In genomic region chr1:170857955-170858354, GRCh38 we compare ENCODE assay signal across 22 cellular contexts.
"Had no signal": no experiment of that assay in that cellular context is flagged by ENCODE, and none has a peak within 500 bp of the region (broad histone marks: within the 10 kb centered on the region; RNA-seq: fewer than 3 reads in every experiment).

No MANE protein-coding gene starts in this region.

- H3K36me3 Mint-ChIP-seq: activated CD4-positive, alpha-beta memory T cell treated with anti-CD3 and anti-CD28 coated beads for 36 hours; activated CD8-positive, alpha-beta memory T cell treated with anti-CD3 and anti-CD28 coated beads, Interleukin-2, amount 10 ng/mL, durations not matched to agents 7 days and 5 days; activated naive CD4-positive, alpha-beta T cell treated with anti-CD3 and anti-CD28 coated beads, Interleukin-2, amount 10 ng/mL, durations not matched to agents 7 days and 5 days; memory B cell; stimulated activated memory B cell treated with anti-CD40 and anti-IgM and Interleukin-4, amounts not matched to agents 10 μg/mL and 1 μg/mL and 100 μg/mL, for 72 hours had no signal

- H3K27ac Mint-ChIP-seq: activated B cell treated with CpG ODN at 0.5 μM for 24 hours; activated CD4-positive, alpha-beta memory T cell treated with anti-CD3 and anti-CD28 coated beads for 36 hours; activated CD4-positive, alpha-beta T cell treated with anti-CD3 and anti-CD28 coated beads for 36 hours; activated CD8-positive, alpha-beta memory T cell treated with anti-CD3 and anti-CD28 coated beads, Interleukin-2, amount 10 ng/mL, durations not matched to agents 7 days and 5 days; activated naive CD4-positive, alpha-beta T cell treated with anti-CD3 and anti-CD28 coated beads, Interleukin-2, amount 10 ng/mL, durations not matched to agents 7 days and 5 days; activated naive CD8-positive, alpha-beta T cell treated with anti-CD3 and anti-CD28 coated beads, Interleukin-2, amount 50 U/mL, for 24 hours; memory B cell; nephron; stimulated activated memory B cell treated with anti-CD40 and anti-IgM and Interleukin-4, amounts not matched to agents 10 μg/mL and 1 μg/mL and 100 μg/mL, for 72 hours had no signal

- H3K9me3 Mint-ChIP-seq: activated B cell treated with CpG ODN at 0.5 μM for 24 hours; activated naive CD4-positive, alpha-beta T cell treated with anti-CD3 and anti-CD28 coated beads, Interleukin-2, amount 10 ng/mL, durations not matched to agents 7 days and 5 days; activated naive CD8-positive, alpha-beta T cell treated with anti-CD3 and anti-CD28 coated beads, Interleukin-2, amount 50 U/mL, for 24 hours; memory B cell; nephron; stimulated activated memory B cell treated with anti-CD40 and anti-IgM and Interleukin-4, amounts not matched to agents 10 μg/mL and 1 μg/mL and 100 μg/mL, for 72 hours had no signal

- H3K4me3 Mint-ChIP-seq: activated B cell treated with CpG ODN at 0.5 μM for 24 hours; activated CD4-positive, alpha-beta memory T cell treated with anti-CD3 and anti-CD28 coated beads for 36 hours; activated CD4-positive, alpha-beta T cell treated with anti-CD3 and anti-CD28 coated beads for 36 hours; activated CD8-positive, alpha-beta memory T cell treated with anti-CD3 and anti-CD28 coated beads, Interleukin-2, amount 10 ng/mL, durations not matched to agents 7 days and 5 days; activated naive CD4-positive, alpha-beta T cell treated with anti-CD3 and anti-CD28 coated beads, Interleukin-2, amount 10 ng/mL, durations not matched to agents 7 days and 5 days; activated naive CD8-positive, alpha-beta T cell treated with anti-CD3 and anti-CD28 coated beads, Interleukin-2, amount 50 U/mL, for 24 hours; memory B cell; nephron; stimulated activated memory B cell treated with anti-CD40 and anti-IgM and Interleukin-4, amounts not matched to agents 10 μg/mL and 1 μg/mL and 100 μg/mL, for 72 hours had no signal

- H3K4me1 Mint-ChIP-seq: activated B cell treated with CpG ODN at 0.5 μM for 24 hours; activated CD4-positive, alpha-beta T cell treated with anti-CD3 and anti-CD28 coated beads for 36 hours; activated naive CD4-positive, alpha-beta T cell treated with anti-CD3 and anti-CD28 coated beads, Interleukin-2, amount 10 ng/mL, durations not matched to agents 7 days and 5 days; activated naive CD8-positive, alpha-beta T cell treated with anti-CD3 and anti-CD28 coated beads, Interleukin-2, amount 50 U/mL, for 24 hours; memory B cell; stimulated activated memory B cell treated with anti-CD40 and anti-IgM and Interleukin-4, amounts not matched to agents 10 μg/mL and 1 μg/mL and 100 μg/mL, for 72 hours had no signal

- ATAC-seq: activated CD4-positive, alpha-beta T cell treated with anti-CD3 and anti-CD28 coated beads for 36 hours; activated CD8-positive, alpha-beta memory T cell treated with anti-CD3 and anti-CD28 coated beads, Interleukin-2, amount 10 ng/mL, durations not matched to agents 7 days and 5 days; activated naive CD8-positive, alpha-beta T cell treated with anti-CD3 and anti-CD28 coated beads, Interleukin-2, amount 50 U/mL, for 24 hours; gastroesophageal sphincter; heart left ventricle; sciatic nerve; stimulated activated memory B cell treated with anti-CD40 and anti-IgM and Interleukin-4, amounts not matched to agents 10 μg/mL and 1 μg/mL and 100 μg/mL, for 72 hours had no signal

- DNase-seq: activated B cell treated with CpG ODN at 0.5 μM for 24 hours; activated CD4-positive, alpha-beta memory T cell treated with anti-CD3 and anti-CD28 coated beads for 36 hours; activated CD4-positive, alpha-beta T cell treated with anti-CD3 and anti-CD28 coated beads for 36 hours; activated CD8-positive, alpha-beta memory T cell treated with anti-CD3 and anti-CD28 coated beads, Interleukin-2, amount 10 ng/mL, durations not matched to agents 7 days and 5 days; activated effector memory CD4-positive, alpha-beta T cell treated with anti-CD3 and anti-CD28 coated beads, Interleukin-2, amount 50 U/mL, for 16 hours; activated naive CD4-positive, alpha-beta T cell treated with anti-CD3 and anti-CD28 coated beads, Interleukin-2, amount 10 ng/mL, durations not matched to agents 7 days and 5 days; activated naive CD8-positive, alpha-beta T cell treated with anti-CD3 and anti-CD28 coated beads, Interleukin-2, amount 50 U/mL, for 24 hours; activated T-cell treated with anti-CD3 and anti-CD28 coated beads for 4 hours; cerebellar nuclear complex; cortex of kidney; heart left ventricle; occipital lobe; small intestine; stomach; T-helper 9 cell; trophoblast cell; uterus had no signal

- H3K27me3 Mint-ChIP-seq: activated CD8-positive, alpha-beta memory T cell treated with anti-CD3 and anti-CD28 coated beads, Interleukin-2, amount 10 ng/mL, durations not matched to agents 7 days and 5 days; activated naive CD8-positive, alpha-beta T cell treated with anti-CD3 and anti-CD28 coated beads, Interleukin-2, amount 50 U/mL, for 24 hours; memory B cell; stimulated activated memory B cell treated with anti-CD40 and anti-IgM and Interleukin-4, amounts not matched to agents 10 μg/mL and 1 μg/mL and 100 μg/mL, for 72 hours had no signal
